In genomic region chr4:80125252-80126177, GRCh38 we compare ENCODE assay signal across 8 cellular contexts. TPM values are rescaled to one million over a fixed set of nuclear protein-coding genes. Genes with fewer than 3 reads are reported as not detected.
DNase-seq lines count a peak whose midpoint lies in the region; ATAC-seq and TF ChIP-seq lines count a peak whose summit lies in the region.

No MANE protein-coding gene starts in this region.

- no peak overlapping the region for H3K4me3 ChIP-seq in HFF-Myc (replicated peaks; ENCODE audit: low read depth, low read length)

- ATAC-seq in left lobe of liver, result peak; percentile 73

- DNase-seq in activated CD8-positive, alpha-beta memory T cell treated with anti-CD3 and anti-CD28 coated beads for 24 hours, result peak; percentile 71
- no peak for DNase-seq in activated CD8-positive, alpha-beta memory T cell treated with anti-CD3 and anti-CD28 coated beads, Interleukin-2, amount 50 U/mL, for 48 hours
- DNase-seq in HFF-Myc (ENCODE audit: extremely low read depth, low read depth), result peak; percentile 16
- DNase-seq in OCI-M1 (lab: John Stamatoyannopoulos, UW), result peak; percentile 89
- peak; percentile 18 for DNase-seq in activated naive CD4-positive, alpha-beta T cell treated with anti-CD3 and anti-CD28 coated beads, Interleukin-2, amount 50 U/mL, for 16 hours
- no peak for DNase-seq in left lobe of liver (ENCODE audit: low spot score)
- DNase-seq in anterior cingulate cortex (lab: John Stamatoyannopoulos, UW), result no peak
- DNase-seq in NCI-H2107 treated with DMSO at 0.1 percent for 48 hours (lab: John Stamatoyannopoulos, UW; ENCODE audit: unreplicated experiment), result no peak

- peak; percentile 55 for TF ChIP-seq CTCF in HFF-Myc (IDR thresholded peaks at IDR 0.05; ENCODE audit: low read depth, low read length, missing control alignments)

RNA-seq across cellular contexts. Expression of gene ANTXR2, which starts 52.5 kb away (rescaled TPM):
- total RNA-seq in left lobe of liver, result 31.9 TPM

Comparison
In these comparisons a context has a peak if more than half of its experiments do, and no peak if none do; other contexts are left out.
1. DNase-seq: peak in activated CD8-positive, alpha-beta memory T cell treated with anti-CD3 and anti-CD28 coated beads for 24 hours (single experiment), HFF-Myc (single experiment), OCI-M1 (single experiment) and activated naive CD4-positive, alpha-beta T cell treated with anti-CD3 and anti-CD28 coated beads, Interleukin-2, amount 50 U/mL, for 16 hours (single experiment); none in activated CD8-positive, alpha-beta memory T cell treated with anti-CD3 and anti-CD28 coated beads, Interleukin-2, amount 50 U/mL, for 48 hours (single experiment), left lobe of liver (single experiment), anterior cingulate cortex (0 of 58) and NCI-H2107 treated with DMSO at 0.1 percent for 48 hours (single experiment).